Comparison of ENCODE assay signal across 27 cellular contexts in genomic region chr6:125554456-125554855, GRCh38.
"Had no signal": no experiment of that assay in that cellular context is flagged by ENCODE, and none has a peak within 500 bp of the region (broad histone marks: within the 10 kb centered on the region; RNA-seq: fewer than 3 reads in every experiment).

No MANE protein-coding gene starts in this region.

- H3K4me3 ChIP-seq: esophagus muscularis mucosa, gastrocnemius medialis, heart left ventricle had no signal

- H3K27ac ChIP-seq: brain microvascular endothelial cell, esophagus muscularis mucosa, foreskin keratinocyte, gastrocnemius medialis, heart left ventricle, WERI-Rb-1 had no signal

- H3K27me3 ChIP-seq: brain microvascular endothelial cell, esophagus muscularis mucosa, gastrocnemius medialis had no signal

- H3K4me1 ChIP-seq: foreskin keratinocyte, gastrocnemius medialis had no signal

- H3K36me3 ChIP-seq: brain microvascular endothelial cell, esophagus muscularis mucosa, gastrocnemius medialis, heart left ventricle, WERI-Rb-1 had no signal

- H3K9me3 ChIP-seq: esophagus muscularis mucosa, gastrocnemius medialis, heart left ventricle had no signal

- DNase-seq: activated B cell treated with CpG ODN at 0.5 μM for 24 hours; activated CD4-positive, alpha-beta T cell treated with anti-CD3 and anti-CD28 coated beads for 48 hours; activated CD4-positive, alpha-beta T cell treated with anti-CD3 and anti-CD28 coated beads, Interleukin-2, amount 50 U/mL, for 1 hour; activated CD4-positive, alpha-beta T cell treated with anti-CD3 and anti-CD28 coated beads, Interleukin-2, amount 50 U/mL, for 48 hours; activated CD8-positive, alpha-beta memory T cell treated with anti-CD3 and anti-CD28 coated beads for 24 hours; activated CD8-positive, alpha-beta T cell treated with anti-CD3 and anti-CD28 coated beads for 36 hours; activated effector memory CD4-positive, alpha-beta T cell treated with Interleukin-2 at 50 U/mL for 16 hours; activated gamma-delta T cell treated with Interleukin-2 at 50 U/mL for 16 hours; activated naive CD4-positive, alpha-beta T cell treated with anti-CD3 and anti-CD28 coated beads for 36 hours; activated naive CD8-positive, alpha-beta T cell treated with anti-CD3 and anti-CD28 coated beads for 36 hours; activated naive CD8-positive, alpha-beta T cell treated with anti-CD3 and anti-CD28 coated beads, Interleukin-2, amount 50 U/mL, for 24 hours; activated T-cell treated with anti-CD3 and anti-CD28 coated beads, Interleukin-2, amount 50 U/mL, for 4 hours; anterior cingulate cortex; brain microvascular endothelial cell; caudate nucleus; cortex of kidney; dermis blood vessel endothelial cell; effector CD4-positive, alpha-beta T cell; effector memory CD8-positive, alpha-beta T cell; erythroblast; foreskin keratinocyte; gastrocnemius medialis; glutamatergic neuron; heart left ventricle; T-helper 2 cell; WERI-Rb-1 had no signal
